26 cellular contexts compared by ENCODE assay signal in genomic region chr6:7731289-7731688, GRCh38. TPM values are rescaled to one million over a fixed set of nuclear protein-coding genes. Genes with fewer than 3 reads are reported as not detected.
DNase-seq lines count a peak whose midpoint lies in the region; ATAC-seq and TF ChIP-seq lines count a peak whose summit lies in the region.
"Had no signal": no experiment of that assay in that cellular context is flagged by ENCODE, and none has a peak within 500 bp of the region (broad histone marks: within the 10 kb centered on the region; RNA-seq: fewer than 3 reads in every experiment).

No MANE protein-coding gene starts in this region.

- peaks cover 23% of the 10 kb centered on the region for H3F3A ChIP-seq in PC-9 (ENCODE audit: insufficient read depth, low read depth)

- H3K14ac ChIP-seq in mesenchymal stem cell (ENCODE audit: low read length in 2 of 2): no peak overlapping the region

- H4K20me1 ChIP-seq in PC-9 (ENCODE audit: insufficient read depth): no peaks in the 10 kb centered on the region

- H3K27ac Mint-ChIP-seq in T-helper 17 cell: no peak overlapping the region
- H3K27ac Mint-ChIP-seq: activated CD4-positive, alpha-beta memory T cell treated with anti-CD3 and anti-CD28 coated beads, Interleukin-2, amount 10 ng/mL, durations not matched to agents 7 days and 5 days; activated naive CD4-positive, alpha-beta T cell treated with anti-CD3 and anti-CD28 coated beads, Interleukin-2, amount 50 U/mL, for 72 hours; naive thymus-derived CD4-positive, alpha-beta T cell had no signal

- no peaks in the 10 kb centered on the region for H3K9me2 ChIP-seq in PC-9 (ENCODE audit: insufficient read depth)

- H2BK12ac ChIP-seq in mesenchymal stem cell (ENCODE audit: low read length in 2 of 2): no peak overlapping the region

- H3K9me3 ChIP-seq in PC-9 (ENCODE audit: insufficient read depth, low read depth) (no peaks in the 10 kb centered on the region), mesenchymal stem cell (ENCODE audit: control insufficient read depth, low read length) (no peaks in the 10 kb centered on the region), T-helper 17 cell (ENCODE audit: control insufficient read depth, low read length, poor library complexity, severe bottlenecking) (no peaks in the 10 kb centered on the region)
- H3K9me3 ChIP-seq: esophagus muscularis mucosa, MG63, psoas muscle, testis had no signal

- H3K9ac ChIP-seq in mesenchymal stem cell (ENCODE audit: low read length): peak overlapping the region; percentile 40

- H3K4me2 ChIP-seq in PC-9 (peak overlapping the region; percentile 59), mesenchymal stem cell (ENCODE audit: low read length, poor library complexity, severe bottlenecking) (peak overlapping the region; percentile 17)

- peaks cover 3% of the 10 kb centered on the region for H3K36me3 Mint-ChIP-seq in T-helper 17 cell (ENCODE audit: low read depth)
- H3K36me3 Mint-ChIP-seq: naive thymus-derived CD4-positive, alpha-beta T cell had no signal

- H3K27ac ChIP-seq in PC-9 (peak overlapping the region; percentile 90), brain microvascular endothelial cell (peak overlapping the region; percentile 14), mesenchymal stem cell (ENCODE audit: low read length, poor library complexity, severe bottlenecking) (no peak overlapping the region)
- H3K27ac ChIP-seq: C4-2B, esophagus muscularis mucosa, psoas muscle, testis had no signal

- no TSS peak for BruUV-seq in PC-9 (replicated peaks; lab: Mats Ljungman, UMichigan)

- no peak overlapping the region for H3K23ac ChIP-seq in mesenchymal stem cell (ENCODE audit: low read length in 2 of 2)

- H2AFZ ChIP-seq in PC-9 (peak overlapping the region; percentile 23; the same call in 1 of the 2 replicates), mesenchymal stem cell (ENCODE audit: low read depth, low read length) (no peak overlapping the region)

- TF ChIP-seq CTCF in PC-9 (conservative IDR thresholded peaks at IDR 0.05) (no peak), brain microvascular endothelial cell (IDR thresholded peaks at IDR 0.05; ENCODE audit: low read depth, low read length, missing control alignments) (no peak)

- H3K4me3 ChIP-seq in PC-9 (peak overlapping the region; percentile 32; the same call in 1 of the 2 replicates), brain microvascular endothelial cell (ENCODE audit: low read depth, low read length) (no peak overlapping the region), mesenchymal stem cell (ENCODE audit: insufficient read depth in 1 of 2, low read depth in 1 of 2, low read length in 2 of 2) (peak overlapping the region in 1 of 2 experiments; percentile 28)
- H3K4me3 ChIP-seq: esophagus muscularis mucosa, MG63, psoas muscle, testis had no signal

- no peaks in the 10 kb centered on the region for H3K79me2 ChIP-seq in PC-9 (ENCODE audit: low read depth)

- H2BK15ac ChIP-seq in mesenchymal stem cell (ENCODE audit: low read depth, poor library complexity, severe bottlenecking): no peak overlapping the region

- H3K4me3 Mint-ChIP-seq in T-helper 17 cell: no peak overlapping the region
- H3K4me3 Mint-ChIP-seq: activated CD4-positive, alpha-beta memory T cell treated with anti-CD3 and anti-CD28 coated beads, Interleukin-2, amount 10 ng/mL, durations not matched to agents 7 days and 5 days; naive thymus-derived CD4-positive, alpha-beta T cell had no signal

- H3K4me1 ChIP-seq in PC-9 (replicated peaks; ENCODE audit: insufficient read depth) (peaks cover 38% of the 10 kb centered on the region), mesenchymal stem cell (ENCODE audit: control insufficient read depth, insufficient read depth, low read depth, low read length) (peaks cover 23% of the 10 kb centered on the region)

- peaks cover 83% of the 10 kb centered on the region for H3K27me3 Mint-ChIP-seq in T-helper 17 cell

- no peak overlapping the region for H4K8ac ChIP-seq in mesenchymal stem cell (ENCODE audit: low read length)

- intact Hi-C loops in PC-9 (cut with micrococcal nuclease; ENCODE audit: unreplicated experiment): no loop called here

- in situ Hi-C loops in brain microvascular endothelial cell (cut with HindIII; ENCODE audit: low pct_ligation_motif_present, low sequenced_read_pairs): no loop called here

- no peak overlapping the region for H4K91ac ChIP-seq in mesenchymal stem cell (ENCODE audit: low read length)

- no peaks in the 10 kb centered on the region for H3K27me3 ChIP-seq in PC-9 (ENCODE audit: insufficient read depth, low read depth)
- peaks cover 13% of the 10 kb centered on the region for H3K27me3 ChIP-seq in brain microvascular endothelial cell (replicated peaks)
- H3K27me3 ChIP-seq in mesenchymal stem cell (ENCODE audit: control insufficient read depth in 1 of 2, insufficient read depth in 1 of 2, low read length in 2 of 2): peaks cover 0 to 29% of the 10 kb centered on the region in 2 experiments
- H3K27me3 ChIP-seq: testis had no signal

- 37% methylated on average over 2 of the region's 2 CpGs for WGBS in mesenchymal stem cell

- no peaks in the 10 kb centered on the region for H3K79me1 ChIP-seq in mesenchymal stem cell (replicated peaks; ENCODE audit: low read length, poor library complexity, severe bottlenecking)

- DNase-seq in Daoy (ENCODE audit: low read depth) (peak; percentile 34), PC-9 (no peak), brain microvascular endothelial cell (no peak), mesenchymal stem cell (no peak), AML-193 (lab: John Stamatoyannopoulos, UW) (no peak), T-helper 17 cell (no peak), RPMI8226 (no peak)
- DNase-seq: activated CD4-positive, alpha-beta memory T cell treated with anti-CD3 and anti-CD28 coated beads, Interleukin-2, amount 10 ng/mL, durations not matched to agents 7 days and 5 days; activated CD4-positive, alpha-beta T cell treated with anti-CD3 and anti-CD28 coated beads for 1 hour; activated CD8-positive, alpha-beta memory T cell treated with anti-CD3 and anti-CD28 coated beads, Interleukin-2, amount 50 U/mL, for 48 hours; anterior cingulate cortex; cortex of kidney; GOT3; left ventricle myocardium superior; midbrain; naive thymus-derived CD4-positive, alpha-beta T cell; NCI-H146; psoas muscle; SHP77 treated with DMSO at 0.1 percent for 48 hours; stimulated activated naive CD4-positive, alpha-beta T cell treated with Interleukin-2 at 50 U/mL for 16 hours; testis had no signal

- H3K4ac ChIP-seq in mesenchymal stem cell (ENCODE audit: low read depth in 1 of 2, low read length in 2 of 2): no peak overlapping the region

- ATAC-seq in GM18870 (IDR thresholded peaks at IDR 0.05; ENCODE audit: unreplicated experiment) (no peak), T-helper 17 cell (no peak)
- ATAC-seq: activated naive CD4-positive, alpha-beta T cell treated with anti-CD3 and anti-CD28 coated beads, Interleukin-2, amount 50 U/mL, for 72 hours; left ventricle myocardium superior; naive thymus-derived CD4-positive, alpha-beta T cell; psoas muscle had no signal

- POLR2A ChIA-PET in PC-9 (lab: Charles Lee; ENCODE audit: unreplicated experiment): no interaction called here

- no peak overlapping the region for H2AK5ac ChIP-seq in mesenchymal stem cell (ENCODE audit: low read length, severe bottlenecking)

- no peak overlapping the region for H2BK5ac ChIP-seq in mesenchymal stem cell (ENCODE audit: low read depth, low read length, poor library complexity, severe bottlenecking)

- H2BK120ac ChIP-seq in mesenchymal stem cell (ENCODE audit: low read depth, low read length): no peak overlapping the region

- CTCF ChIA-PET in PC-9 (lab: Charles Lee): no interaction called here

- H3K18ac ChIP-seq in mesenchymal stem cell (ENCODE audit: low read depth in 1 of 2, low read length in 2 of 2): peak overlapping the region in 1 of 2 experiments; percentile 14

- H3K36me3 ChIP-seq in PC-9 (ENCODE audit: low read depth) (peaks cover 4% of the 10 kb centered on the region; the same call in 1 of the 2 replicates), brain microvascular endothelial cell (replicated peaks) (no peaks in the 10 kb centered on the region), mesenchymal stem cell (ENCODE audit: control insufficient read depth in 1 of 2, insufficient read depth in 2 of 2, low read depth in 1 of 2, low read length in 2 of 2) (no peaks in the 10 kb centered on the region)
- H3K36me3 ChIP-seq: esophagus muscularis mucosa, MG63 had no signal

- peaks cover 11% of the 10 kb centered on the region for H3K4me1 Mint-ChIP-seq in T-helper 17 cell

RNA-seq across cellular contexts. Expression of gene BMP6, which starts 5.4 kb away (rescaled TPM):
- total RNA-seq in Daoy (2014; rRNA removed; shearing (Covaris generic)): 0.34 and 0.80 TPM in 2 replicates
- total RNA-seq in PC-9 (2021) (not detected in 2 replicates), T-helper 17 cell (10 to 100 TPM in 1 of 2 donors, under 1 TPM in 1; 0.45 to 16.8 TPM)
- polyA plus RNA-seq in mesenchymal stem cell (2013, experiment 1 of 2): 0.46 TPM
- 0.42 TPM for polyA plus RNA-seq in mesenchymal stem cell (2013, experiment 2 of 2)
- total RNA-seq: activated CD4-positive, alpha-beta memory T cell treated with anti-CD3 and anti-CD28 coated beads, Interleukin-2, amount 10 ng/mL, durations not matched to agents 7 days and 5 days; activated naive CD4-positive, alpha-beta T cell treated with anti-CD3 and anti-CD28 coated beads, Interleukin-2, amount 50 U/mL, for 72 hours had no signal
